ENCODE assay signal across 1 cellular context in the genomic region with DNA sequence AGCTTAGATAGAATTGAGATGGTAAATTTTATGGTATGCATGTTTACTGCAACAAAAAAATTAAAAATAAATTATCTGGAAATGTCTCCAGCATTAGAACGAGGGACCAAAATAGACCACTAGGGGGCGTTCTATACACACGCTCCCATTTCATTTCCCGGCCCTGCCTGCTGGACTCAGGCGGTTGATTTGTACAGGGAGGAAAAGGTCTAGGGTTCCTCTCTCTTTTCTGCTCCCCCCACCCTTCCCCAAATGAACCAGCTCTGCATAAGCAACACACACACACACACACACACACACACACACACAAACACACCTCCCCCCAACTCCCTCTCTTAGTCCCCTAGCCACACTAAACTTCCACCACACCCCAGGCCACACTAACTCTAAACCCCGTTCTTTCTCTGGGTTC.
TF ChIP-seq lines count a peak whose summit lies in the region.

No MANE protein-coding gene starts in this region.

TF ChIP-seq in GM12878, 131 proteins besides CTCF, POLR2A, EP300 and RAD21 (continued from another document):
- TF ChIP-seq, protein P1, sequence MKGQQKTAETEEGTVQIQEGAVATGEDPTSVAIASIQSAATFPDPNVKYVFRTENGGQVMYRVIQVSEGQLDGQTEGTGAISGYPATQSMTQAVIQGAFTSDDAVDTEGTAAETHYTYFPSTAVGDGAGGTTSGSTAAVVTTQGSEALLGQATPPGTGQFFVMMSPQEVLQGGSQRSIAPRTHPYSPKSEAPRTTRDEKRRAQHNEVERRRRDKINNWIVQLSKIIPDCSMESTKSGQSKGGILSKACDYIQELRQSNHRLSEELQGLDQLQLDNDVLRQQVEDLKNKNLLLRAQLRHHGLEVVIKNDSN (IDR thresholded peaks at IDR 0.05; ENCODE audit: borderline replicate concordance, extremely low read length, insufficient read depth, low read depth, low read length), result no peak
- no peak for TF ChIP-seq KLF5 (IDR thresholded peaks at IDR 0.05; ENCODE audit: partially characterized antibody)
- TF ChIP-seq SMARCA5 (IDR thresholded peaks at IDR 0.05), result no peak
- peak; percentile 43; the same call in 1 of the 2 replicates for TF ChIP-seq MTA2 (IDR thresholded peaks at IDR 0.05; ENCODE audit: low read depth)
- no peak for TF ChIP-seq TCF7 (IDR thresholded peaks at IDR 0.05; ENCODE audit: borderline replicate concordance)
- TF ChIP-seq SRF (IDR thresholded peaks at IDR 0.05; ENCODE audit: low read depth in 2 of 2, low read length in 2 of 2), result no peak
- TF ChIP-seq MTA3 (IDR thresholded peaks at IDR 0.05; ENCODE audit: borderline replicate concordance, low read length), result no peak
- TF ChIP-seq IKZF2 (IDR thresholded peaks at IDR 0.05), result peak; percentile 51; a peak in 3 of 4 replicates
- peak; percentile 91 for TF ChIP-seq NBN (IDR thresholded peaks at IDR 0.05)
- TF ChIP-seq SUZ12 (IDR thresholded peaks at IDR 0.05; ENCODE audit: unreplicated experiment), result no peak
- TF ChIP-seq YY1 (IDR thresholded peaks at IDR 0.05; ENCODE audit: low read depth, low read length), result peak; percentile 77
- TF ChIP-seq SUPT20H (IDR thresholded peaks at IDR 0.05; ENCODE audit: borderline replicate concordance, control insufficient read depth, low read depth, low read length), result no peak
- peak; percentile 97 for TF ChIP-seq SMC3 (IDR thresholded peaks at IDR 0.05; ENCODE audit: borderline replicate concordance, low read length)
